Comparison of ENCODE assay signal across 12 cellular contexts in the genomic region with DNA sequence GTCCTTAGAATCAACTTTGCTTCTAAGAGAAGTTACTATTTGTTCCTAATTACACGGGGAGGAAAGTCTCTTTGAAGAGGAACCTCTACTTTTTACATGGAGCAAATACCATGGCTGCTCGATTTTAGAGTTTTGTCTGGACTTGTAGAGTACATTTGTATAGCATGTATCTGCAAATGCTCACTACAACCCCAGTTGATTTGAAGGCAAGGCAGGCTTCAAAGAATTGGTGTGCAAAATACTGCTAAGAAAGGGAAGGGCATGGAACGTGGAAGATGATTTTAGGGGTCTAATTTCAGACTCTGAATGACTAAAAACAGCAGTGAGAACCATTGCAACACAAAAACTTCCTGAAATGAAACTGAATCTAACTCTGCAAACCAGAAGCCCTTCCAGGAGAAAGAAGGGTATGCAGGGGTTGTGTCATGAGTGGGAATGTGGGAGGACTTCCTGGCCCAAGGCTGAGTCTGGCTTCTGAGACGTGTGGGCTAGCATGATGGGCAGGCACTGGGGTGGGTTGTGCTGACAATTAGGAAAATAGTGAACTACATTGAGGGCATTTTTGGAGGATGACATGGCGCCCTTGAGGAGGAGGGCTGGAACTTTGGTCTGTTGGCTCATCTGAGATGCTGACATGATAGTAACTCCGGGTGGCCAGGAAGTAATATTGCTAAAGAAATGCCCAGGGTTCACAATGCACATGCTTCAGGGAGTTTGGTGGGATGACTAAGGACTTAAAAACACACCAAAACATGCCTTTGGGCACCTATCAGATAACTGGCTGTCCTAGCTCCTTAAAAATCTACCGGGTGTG. TPM values are rescaled to one million over a fixed set of nuclear protein-coding genes. Genes with fewer than 3 reads are reported as not detected.
A peak's percentile ranks its signal among the peaks of the same experiment; 100 is the strongest.
DNase-seq lines count a peak whose midpoint lies in the region; ATAC-seq lines count a peak whose summit lies in the region.
"Had no signal": no experiment of that assay in that cellular context is flagged by ENCODE, and none has a peak within 500 bp of the region (broad histone marks: within the 10 kb centered on the region; RNA-seq: fewer than 3 reads in every experiment).

No MANE protein-coding gene starts in this region.

- ATAC-seq in GM21526 (IDR thresholded peaks at IDR 0.05; ENCODE audit: low FRiP score, unreplicated experiment) (no peak), GM19452 (IDR thresholded peaks at IDR 0.05; ENCODE audit: unreplicated experiment) (no peak)

- no peak overlapping the region for H3K4me2 ChIP-seq in trophoblast cell (ENCODE audit: low read length)

- H2AFZ ChIP-seq in trophoblast cell (ENCODE audit: insufficient read depth, low read length, poor library complexity) = no peak overlapping the region

- DNase-seq in Daoy (ENCODE audit: low read depth) = peak; percentile 33
- DNase-seq in NCI-H226 = peak; percentile 91
- peak; percentile 97 for DNase-seq in fibroblast of gingiva (ENCODE audit: low read depth)
- peak; percentile 98 for DNase-seq in trophoblast cell
- no peak for DNase-seq in NCI-H1092 treated with DMSO at 0.1 percent for 48 hours (lab: John Stamatoyannopoulos, UW)
- no peak for DNase-seq in H4 (ENCODE audit: low spot score)
- DNase-seq: activated CD4-positive, alpha-beta T cell treated with anti-CD3 and anti-CD28 coated beads for 48 hours; aorta; NK-92 treated with Interleukin-12 subunit alpha and Interleukin-12 subunit beta, amount 100 ng/mL, for 24 hours had no signal

- no peak overlapping the region for H4K12ac ChIP-seq in trophoblast cell (ENCODE audit: low read depth, low read length)

- no peak overlapping the region for H3K23ac ChIP-seq in trophoblast cell (ENCODE audit: low read length)

- H3K36me3 ChIP-seq in trophoblast cell (ENCODE audit: control insufficient read depth in 1 of 2, insufficient read depth in 2 of 2, low read length in 2 of 2) = no peaks in the 10 kb centered on the region
- H3K36me3 ChIP-seq: prostate gland had no signal

- no peak overlapping the region for H2BK120ac ChIP-seq in trophoblast cell (ENCODE audit: insufficient read depth, low read length, poor library complexity)

- H3K79me1 ChIP-seq in trophoblast cell (ENCODE audit: low read length) = peaks cover 9% of the 10 kb centered on the region

- peaks cover 2 to 13% of the 10 kb centered on the region in 2 experiments for H3K4me1 ChIP-seq in trophoblast cell (ENCODE audit: control insufficient read depth in 1 of 2, insufficient read depth in 2 of 2, low read length in 2 of 2)
- H3K4me1 ChIP-seq: prostate gland had no signal

- H4K91ac ChIP-seq in trophoblast cell (ENCODE audit: low read depth, low read length) = no peak overlapping the region

- H2BK12ac ChIP-seq in trophoblast cell (ENCODE audit: low read length) = no peak overlapping the region

- H3K4me3 ChIP-seq in trophoblast cell (ENCODE audit: low read depth, low read length) = no peak overlapping the region
- H3K4me3 ChIP-seq: prostate gland had no signal

- H3K27me3 ChIP-seq in trophoblast cell (ENCODE audit: insufficient read depth, low read length) = no peaks in the 10 kb centered on the region

- H3K9ac ChIP-seq in trophoblast cell (ENCODE audit: low read length) = no peak overlapping the region

- WGBS in trophoblast cell (ENCODE audit: extremely low coverage, insufficient coverage, insufficient read length) = no CpG with 5 or more reads among the region's 7 CpGs

- H3K79me2 ChIP-seq in trophoblast cell (ENCODE audit: control insufficient read depth, insufficient read depth, low read length, poor library complexity) = no peaks in the 10 kb centered on the region

- no peak overlapping the region for H4K8ac ChIP-seq in trophoblast cell (ENCODE audit: low read depth, low read length)

- H3K9me3 ChIP-seq in trophoblast cell (ENCODE audit: insufficient read depth, low read depth, low read length) = no peaks in the 10 kb centered on the region
- H3K9me3 ChIP-seq: prostate gland had no signal

- H3K4ac ChIP-seq in trophoblast cell (ENCODE audit: low read depth, low read length) = no peak overlapping the region

- no peak overlapping the region for H2AK5ac ChIP-seq in trophoblast cell (ENCODE audit: low read length)

- no peak overlapping the region for H3K14ac ChIP-seq in trophoblast cell (ENCODE audit: low read length)

- H3K27ac ChIP-seq in trophoblast cell (ENCODE audit: low read depth, low read length) = peak overlapping the region; percentile 77

- H2BK5ac ChIP-seq in trophoblast cell (ENCODE audit: low read depth, low read length, poor library complexity) = no peak overlapping the region

- H3K18ac ChIP-seq in trophoblast cell (ENCODE audit: low read length) = no peak overlapping the region

RNA-seq across cellular contexts. Expression of gene IL1R2, which starts 18.9 kb away (rescaled TPM):
- total RNA-seq in Daoy (2014; rRNA removed; shearing (Covaris generic)) = not detected in 2 replicates
- 1.0 and 1.4 TPM in 2 replicates for polyA plus RNA-seq in trophoblast cell (2013)
- 0.70 and 3.3 TPM in 2 replicates for total RNA-seq in H4 (2014; rRNA removed; shearing (Covaris generic))

Comparison
In these comparisons a context has a peak if more than half of its experiments do, and no peak if none do; other contexts are left out.
1. DNase-seq: peak in Daoy (single experiment), NCI-H226 (single experiment), fibroblast of gingiva (single experiment) and trophoblast cell (2 of 2); none in NCI-H1092 treated with DMSO at 0.1 percent for 48 hours (single experiment) and H4 (single experiment).